6 cellular contexts compared by ENCODE assay signal in genomic region chr6:152848919-152849318, GRCh38.
"Had no signal": no experiment of that assay in that cellular context is flagged by ENCODE, and none has a peak within 500 bp of the region (broad histone marks: within the 10 kb centered on the region; RNA-seq: fewer than 3 reads in every experiment).

No MANE protein-coding gene starts in this region.

- DNase-seq: IMR-90, KBM-7, KG1 had no signal

- FAIRE-seq: HTR-8/SVneo had no signal

- H3K9ac ChIP-seq: KMS-11 had no signal

- H3K27ac ChIP-seq: HL-60, KMS-11 had no signal

- H3K4me2 ChIP-seq: KMS-11 had no signal
